ENCODE assay signal across 1 cellular context in the genomic region with DNA sequence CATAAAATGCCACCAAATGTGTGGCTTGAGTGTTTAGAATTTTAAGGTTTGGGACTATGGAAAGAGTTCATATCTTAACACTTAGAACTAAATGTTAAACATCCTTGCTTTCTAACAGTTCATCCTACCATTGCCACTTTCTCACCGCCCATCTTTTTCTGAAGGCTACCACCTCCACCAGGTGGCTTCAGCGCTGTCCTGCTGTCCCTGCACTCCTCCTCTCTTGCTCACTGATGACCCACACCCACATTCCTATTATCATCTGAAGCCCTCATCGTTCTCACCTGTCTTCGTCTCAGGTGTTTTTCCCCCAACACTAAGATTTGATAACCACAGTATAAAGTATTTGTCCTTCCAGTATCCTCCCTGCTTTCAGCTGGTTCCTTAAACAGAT.
TF ChIP-seq lines count a peak whose summit lies in the region.

No MANE protein-coding gene starts in this region.

TF ChIP-seq in H1, 55 proteins besides CTCF, POLR2A, EP300 and RAD21:
- TF ChIP-seq NRF1 (IDR thresholded peaks at IDR 0.05; ENCODE audit: low read depth, low read length) (no peak), SP1 (IDR thresholded peaks at IDR 0.05; ENCODE audit: low read depth, low read length) (no peak), POU5F1 (IDR thresholded peaks at IDR 0.05; ENCODE audit: low read depth, low read length) (no peak), TAF7 (optimal IDR thresholded peaks at IDR 0.05; ENCODE audit: borderline replicate concordance, low read depth, low read length) (no peak), SUZ12 (IDR thresholded peaks at IDR 0.05; ENCODE audit: low read length) (no peak), POLR2AphosphoS5 (IDR thresholded peaks at IDR 0.05; ENCODE audit: low read depth, low read length) (no peak), KDM5A (IDR thresholded peaks at IDR 0.05; ENCODE audit: low read length) (no peak), GTF2F1 (IDR thresholded peaks at IDR 0.05; ENCODE audit: borderline replicate concordance, low read depth, low read length) (no peak), KDM4A (IDR thresholded peaks at IDR 0.05; ENCODE audit: low read depth, low read length, severe bottlenecking) (no peak), KDM1A (IDR thresholded peaks at IDR 0.05; ENCODE audit: borderline replicate concordance, low read length) (no peak), RFX5 (IDR thresholded peaks at IDR 0.05; ENCODE audit: borderline replicate concordance, low read depth, low read length) (no peak), YY1 (IDR thresholded peaks at IDR 0.05; ENCODE audit: low read depth, low read length) (no peak), FOSL1 (IDR thresholded peaks at IDR 0.05; ENCODE audit: insufficient read depth, low read depth, low read length) (no peak), JUN (IDR thresholded peaks at IDR 0.05; ENCODE audit: low read depth, low read length) (no peak), TEAD4 (IDR thresholded peaks at IDR 0.05; ENCODE audit: low read depth, low read length) (no peak), GABPA (IDR thresholded peaks at IDR 0.05; ENCODE audit: borderline replicate concordance, insufficient read depth, low read length) (no peak), SRF (IDR thresholded peaks at IDR 0.05; ENCODE audit: low read depth, low read length) (no peak), CBX5 (IDR thresholded peaks at IDR 0.05; ENCODE audit: low read depth, low read length) (no peak), PHF8 (conservative IDR thresholded peaks at IDR 0.05; ENCODE audit: low read depth, low read length) (no peak)
- TF ChIP-seq, protein P1, sequence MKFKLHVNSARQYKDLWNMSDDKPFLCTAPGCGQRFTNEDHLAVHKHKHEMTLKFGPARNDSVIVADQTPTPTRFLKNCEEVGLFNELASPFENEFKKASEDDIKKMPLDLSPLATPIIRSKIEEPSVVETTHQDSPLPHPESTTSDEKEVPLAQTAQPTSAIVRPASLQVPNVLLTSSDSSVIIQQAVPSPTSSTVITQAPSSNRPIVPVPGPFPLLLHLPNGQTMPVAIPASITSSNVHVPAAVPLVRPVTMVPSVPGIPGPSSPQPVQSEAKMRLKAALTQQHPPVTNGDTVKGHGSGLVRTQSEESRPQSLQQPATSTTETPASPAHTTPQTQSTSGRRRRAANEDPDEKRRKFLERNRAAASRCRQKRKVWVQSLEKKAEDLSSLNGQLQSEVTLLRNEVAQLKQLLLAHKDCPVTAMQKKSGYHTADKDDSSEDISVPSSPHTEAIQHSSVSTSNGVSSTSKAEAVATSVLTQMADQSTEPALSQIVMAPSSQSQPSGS (IDR thresholded peaks at IDR 0.05; ENCODE audit: low read length), result no peak
